In genomic region chr1:61412601-61413000, GRCh38 we compare ENCODE assay signal across 25 cellular contexts.
DNase-seq lines count a peak whose midpoint lies in the region; ATAC-seq, FAIRE-seq and TF ChIP-seq lines count a peak whose summit lies in the region.
"Had no signal": no experiment of that assay in that cellular context is flagged by ENCODE, and none has a peak within 500 bp of the region (broad histone marks: within the 10 kb centered on the region; RNA-seq: fewer than 3 reads in every experiment).

No MANE protein-coding gene starts in this region.

- no peak overlapping the region for H3K4me2 ChIP-seq in smooth muscle cell
- H3K4me2 ChIP-seq: A549; BLaER1 treated with 17β-estradiol and CSF1 and Interleukin-3, amounts not matched to agents 10 nM and 100 nM had no signal

- H3K9ac ChIP-seq in kidney (ENCODE audit: low read length in 2 of 2) (no peak overlapping the region), smooth muscle cell (ENCODE audit: low read depth) (no peak overlapping the region)
- H3K9ac ChIP-seq: BLaER1 treated with 17β-estradiol and CSF1 and Interleukin-3, amounts not matched to agents 10 nM and 100 nM had no signal

- no peak overlapping the region for H3K4me3 ChIP-seq in HEK293 (ENCODE audit: low read depth, low read length)
- H3K4me3 ChIP-seq in kidney (ENCODE audit: low read length in 2 of 2), result no peak overlapping the region
- no peak overlapping the region for H3K4me3 ChIP-seq in smooth muscle cell
- H3K4me3 ChIP-seq in upper lobe of left lung, result no peak overlapping the region
- H3K4me3 ChIP-seq: A549; BLaER1 treated with 17β-estradiol and CSF1 and Interleukin-3, amounts not matched to agents 10 nM and 100 nM; HAP-1 had no signal

- no peak overlapping the region for H3K27ac ChIP-seq in HEK293 (ENCODE audit: extremely low read depth, low read depth, low read length)
- H3K27ac ChIP-seq in kidney (ENCODE audit: low read depth in 2 of 2, low read length in 2 of 2), result no peak overlapping the region
- H3K27ac ChIP-seq in smooth muscle cell (ENCODE audit: low read depth), result no peak overlapping the region
- H3K27ac ChIP-seq in upper lobe of left lung, result no peak overlapping the region
- H3K27ac ChIP-seq: A549; BLaER1 treated with 17β-estradiol and CSF1 and Interleukin-3, amounts not matched to agents 10 nM and 100 nM had no signal

- FAIRE-seq in kidney (lab: Jason Lieb, UNC), result peak; percentile 79
- FAIRE-seq: A549, D721Med, GM12891, GM18507, H54 had no signal

- TF ChIP-seq POLR2A in upper lobe of left lung (IDR thresholded peaks at IDR 0.05), result no peak

- ATAC-seq in GM21737 (IDR thresholded peaks at IDR 0.05; ENCODE audit: unreplicated experiment) (no peak), upper lobe of left lung (ENCODE audit: low FRiP score in 2 of 2) (no peak)
- ATAC-seq: A549 had no signal

- 100% methylated on average over 1 of the region's 1 CpG for WGBS in smooth muscle cell (ENCODE audit: low lambda C conversion rate)
- WGBS in upper lobe of left lung, 2 donors, result 67 to 94% methylated on average over 1 of the region's 1 CpG

- H3F3A ChIP-seq in smooth muscle cell (ENCODE audit: low read depth), result no peaks in the 10 kb centered on the region

- H2AFZ ChIP-seq in smooth muscle cell (ENCODE audit: low read depth), result no peak overlapping the region

- intact Hi-C loops in kidney (cut with DNase I), result no loop called here
- intact Hi-C loops in cardiac septum (cut with DNase I), result no loop called here

- H3K79me2 ChIP-seq in smooth muscle cell (ENCODE audit: low read depth), result no peaks in the 10 kb centered on the region

- no peaks in the 10 kb centered on the region for H3K27me3 ChIP-seq in smooth muscle cell (ENCODE audit: low read depth)
- H3K27me3 ChIP-seq in upper lobe of left lung, result no peaks in the 10 kb centered on the region
- H3K27me3 ChIP-seq: BE2C; BLaER1 treated with 17β-estradiol and CSF1 and Interleukin-3, amounts not matched to agents 10 nM and 100 nM had no signal

- TF ChIP-seq CTCF in HEK293 (tag by site-specific recombination; IDR thresholded peaks at IDR 0.05), result no peak
- no peak for TF ChIP-seq CTCF in kidney (IDR thresholded peaks at IDR 0.05; ENCODE audit: borderline replicate concordance, extremely low read depth, insufficient read depth)
- no peak for TF ChIP-seq CTCF in smooth muscle cell (IDR thresholded peaks at IDR 0.05; ENCODE audit: borderline replicate concordance, insufficient read depth, poor library complexity, severe bottlenecking)
- TF ChIP-seq CTCF in upper lobe of left lung (IDR thresholded peaks at IDR 0.05), result no peak

- TF ChIP-seq EP300 in upper lobe of left lung (IDR thresholded peaks at IDR 0.05), result no peak

- H3K36me3 ChIP-seq in HEK293 (ENCODE audit: control insufficient read depth in 2 of 2, insufficient read depth in 1 of 2, low read length in 2 of 2) (peaks cover 4 to 28% of the 10 kb centered on the region in 2 experiments), kidney (ENCODE audit: control insufficient read depth in 1 of 2, insufficient read depth in 2 of 2, low read length in 2 of 2) (peaks cover 11 to 12% of the 10 kb centered on the region in 2 donors), smooth muscle cell (ENCODE audit: low read depth) (no peaks in the 10 kb centered on the region), upper lobe of left lung (peaks cover 0 to 32% (median 9%) of the 10 kb centered on the region in 4 donors)
- H3K36me3 ChIP-seq: BE2C; BLaER1 treated with 17β-estradiol and CSF1 and Interleukin-3, amounts not matched to agents 10 nM and 100 nM had no signal

- POLR2A ChIA-PET in HEK293 (lab: Yijun Ruan, JAX), result no interaction called here

- no peaks in the 10 kb centered on the region for H3K9me3 ChIP-seq in HEK293 (ENCODE audit: control insufficient read depth, insufficient read depth, low read depth, low read length)
- no peaks in the 10 kb centered on the region for H3K9me3 ChIP-seq in kidney (ENCODE audit: control insufficient read depth in 1 of 2, low read length in 2 of 2)
- no peaks in the 10 kb centered on the region for H3K9me3 ChIP-seq in smooth muscle cell (replicated peaks; ENCODE audit: low read depth)
- no peaks in the 10 kb centered on the region for H3K9me3 ChIP-seq in upper lobe of left lung
- H3K9me3 ChIP-seq: A549; BE2C; BLaER1 treated with 17β-estradiol and CSF1 and Interleukin-3, amounts not matched to agents 10 nM and 100 nM; HAP-1 had no signal

- DNase-seq in kidney, result no peak
- DNase-seq in pons (ENCODE audit: low spot score), result peak; percentile 75
- DNase-seq in smooth muscle cell (lab: John Stamatoyannopoulos, UW; ENCODE audit: unreplicated experiment), result no peak
- no peak for DNase-seq in cardiac septum (ENCODE audit: low spot score)
- DNase-seq in upper lobe of left lung, result no peak
- DNase-seq: 8988T; ACHN; AML-193; BE2C; CD4-positive, alpha-beta T cell; CD8-positive, alpha-beta memory T cell; DMS 273 treated with DMSO at 0.1 percent for 48 hours; DMS79; EL; GF-D8; GOT3 had no signal

- H4K20me1 ChIP-seq in smooth muscle cell (ENCODE audit: low read depth), result no peaks in the 10 kb centered on the region
- H4K20me1 ChIP-seq: BLaER1 treated with 17β-estradiol and CSF1 and Interleukin-3, amounts not matched to agents 10 nM and 100 nM had no signal

- CTCF ChIA-PET in HEK293 (lab: Yijun Ruan, JAX), result no interaction called here

- H3K4me1 ChIP-seq in HEK293 (ENCODE audit: control insufficient read depth, insufficient read depth, low read length), result no peaks in the 10 kb centered on the region
- H3K4me1 ChIP-seq in kidney (ENCODE audit: control insufficient read depth in 1 of 2, insufficient read depth in 1 of 2, low read depth in 1 of 2, low read length in 2 of 2), result no peaks in the 10 kb centered on the region
- H3K4me1 ChIP-seq in smooth muscle cell (ENCODE audit: low read depth), result no peaks in the 10 kb centered on the region
- no peaks in the 10 kb centered on the region for H3K4me1 ChIP-seq in upper lobe of left lung
- H3K4me1 ChIP-seq: A549; BE2C; BLaER1 treated with 17β-estradiol and CSF1 and Interleukin-3, amounts not matched to agents 10 nM and 100 nM; HAP-1 had no signal

TF ChIP-seq in HEK293, 187 proteins besides CTCF, POLR2A, EP300 and RAD21:
- TF ChIP-seq, protein P1, sequence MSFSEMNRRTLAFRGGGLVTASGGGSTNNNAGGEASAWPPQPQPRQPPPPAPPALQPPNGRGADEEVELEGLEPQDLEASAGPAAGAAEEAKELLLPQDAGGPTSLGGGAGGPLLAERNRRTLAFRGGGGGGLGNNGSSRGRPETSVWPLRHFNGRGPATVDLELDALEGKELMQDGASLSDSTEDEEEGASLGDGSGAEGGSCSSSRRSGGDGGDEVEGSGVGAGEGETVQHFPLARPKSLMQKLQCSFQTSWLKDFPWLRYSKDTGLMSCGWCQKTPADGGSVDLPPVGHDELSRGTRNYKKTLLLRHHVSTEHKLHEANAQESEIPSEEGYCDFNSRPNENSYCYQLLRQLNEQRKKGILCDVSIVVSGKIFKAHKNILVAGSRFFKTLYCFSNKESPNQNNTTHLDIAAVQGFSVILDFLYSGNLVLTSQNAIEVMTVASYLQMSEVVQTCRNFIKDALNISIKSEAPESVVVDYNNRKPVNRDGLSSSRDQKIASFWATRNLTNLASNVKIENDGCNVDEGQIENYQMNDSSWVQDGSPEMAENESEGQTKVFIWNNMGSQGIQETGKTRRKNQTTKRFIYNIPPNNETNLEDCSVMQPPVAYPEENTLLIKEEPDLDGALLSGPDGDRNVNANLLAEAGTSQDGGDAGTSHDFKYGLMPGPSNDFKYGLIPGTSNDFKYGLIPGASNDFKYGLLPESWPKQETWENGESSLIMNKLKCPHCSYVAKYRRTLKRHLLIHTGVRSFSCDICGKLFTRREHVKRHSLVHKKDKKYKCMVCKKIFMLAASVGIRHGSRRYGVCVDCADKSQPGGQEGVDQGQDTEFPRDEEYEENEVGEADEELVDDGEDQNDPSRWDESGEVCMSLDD (tag by site-specific recombination; IDR thresholded peaks at IDR 0.05), result no peak
- peak; percentile 47; the same call in 1 of the 2 replicates for TF ChIP-seq ZNF664 (tag by site-specific recombination; IDR thresholded peaks at IDR 0.05)
- TF ChIP-seq ZNF707 (tag by site-specific recombination; IDR thresholded peaks at IDR 0.05), result no peak
- no peak for TF ChIP-seq ZNF555 (tag by site-specific recombination; conservative IDR thresholded peaks at IDR 0.05)
- TF ChIP-seq ZNF140 (tag by site-specific recombination; IDR thresholded peaks at IDR 0.05), result no peak
- no peak for TF ChIP-seq ZNF133 (tag by site-specific recombination; IDR thresholded peaks at IDR 0.05)
